ENCODE assay signal across 22 cellular contexts in the genomic region with DNA sequence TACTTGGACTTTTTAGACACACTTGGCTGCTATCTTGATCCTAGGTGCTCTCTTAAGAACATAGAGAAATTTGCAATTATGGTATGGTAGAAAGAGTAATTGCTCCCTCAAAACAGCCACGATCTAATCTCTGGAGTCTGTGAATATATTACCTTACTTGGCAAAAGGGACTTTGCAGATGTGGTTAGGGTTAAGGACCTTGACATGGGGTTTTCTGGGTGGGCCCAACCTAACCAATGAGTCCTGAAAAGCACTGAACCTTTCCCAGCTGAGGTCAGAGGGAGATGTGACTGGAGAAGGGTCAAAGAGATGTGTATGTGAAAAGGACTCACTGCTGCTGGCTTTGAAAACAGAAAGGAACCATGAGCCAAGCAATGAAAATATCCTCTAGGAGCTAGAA. TPM values are rescaled to one million over a fixed set of nuclear protein-coding genes. Genes with fewer than 3 reads are reported as not detected.
DNase-seq lines count a peak whose midpoint lies in the region; ATAC-seq, FAIRE-seq and TF ChIP-seq lines count a peak whose summit lies in the region.
"Had no signal": no experiment of that assay in that cellular context is flagged by ENCODE, and none has a peak within 500 bp of the region (broad histone marks: within the 10 kb centered on the region; RNA-seq: fewer than 3 reads in every experiment).

No MANE protein-coding gene starts in this region.

- TF ChIP-seq CTCF in GM23338 (conservative IDR thresholded peaks at IDR 0.05; ENCODE audit: low read depth in 2 of 2) (no peak), HepG2 (CRISPR knock-in tag; IDR thresholded peaks at IDR 0.05) (no peak), neural progenitor cell (IDR thresholded peaks at IDR 0.05) (no peak)

- H3K4me1 ChIP-seq in GM23338 (ENCODE audit: insufficient read depth) (no peaks in the 10 kb centered on the region), HepG2 (ENCODE audit: insufficient read depth, low read length) (peaks cover 75% of the 10 kb centered on the region), neural progenitor cell (no peaks in the 10 kb centered on the region), SJCRH30 (no peaks in the 10 kb centered on the region)

- H3K4me2 ChIP-seq in GM23338 (no peak overlapping the region), HepG2 (ENCODE audit: low read depth, low read length) (peak overlapping the region; percentile 33; the same call in 1 of the 2 replicates), neural progenitor cell (no peak overlapping the region)

- H3K9me3 ChIP-seq in HepG2 (ENCODE audit: low read length) (no peaks in the 10 kb centered on the region), neural progenitor cell (ENCODE audit: low read depth) (no peaks in the 10 kb centered on the region), SJCRH30 (replicated peaks) (no peaks in the 10 kb centered on the region)
- H3K9me3 ChIP-seq: BE2C, Caco-2 had no signal

- WGBS in HepG2 (ENCODE audit: low lambda C conversion rate), result 30% methylated on average over 1 of the region's 1 CpG

- 0 out of 2 replicates have a peak overlapping the region, but pooled peaks have one; percentile 63 for H2AFZ ChIP-seq in GM23338
- peak overlapping the region; percentile 66 for H2AFZ ChIP-seq in HepG2 (ENCODE audit: low read length)
- H2AFZ ChIP-seq in neural progenitor cell (replicated peaks), result peak overlapping the region; percentile 42

- H3K4me1 Mint-ChIP-seq in GM23338 (no peaks in the 10 kb centered on the region), neural progenitor cell (no peaks in the 10 kb centered on the region)
- peaks cover 16 to 24% of the 10 kb centered on the region in 2 donors for H3K4me1 Mint-ChIP-seq in stimulated activated naive B cell treated with anti-CD40 and anti-IgM and Interleukin-4, amounts not matched to agents 10 μg/mL and 1 μg/mL and 100 μg/mL, for 72 hours
- peaks cover 16% of the 10 kb centered on the region for H3K4me1 Mint-ChIP-seq in activated T-helper 2 cell treated with anti-CD3 and anti-CD28 coated beads, Interferon-gamma antibody, Interleukin-2, Interleukin-4, amounts not matched to agents 10 μg/mL and 5 μg/mL and 100 μg/mL, durations not matched to agents 14 hours and 24 hours and 36 hours (ENCODE audit: low read depth)
- H3K4me1 Mint-ChIP-seq: H9 had no signal

- H3K9me3 Mint-ChIP-seq in GM23338 (no peaks in the 10 kb centered on the region), neural progenitor cell (no peaks in the 10 kb centered on the region)
- no peaks in the 10 kb centered on the region for H3K9me3 Mint-ChIP-seq in stimulated activated naive B cell treated with anti-CD40 and anti-IgM and Interleukin-4, amounts not matched to agents 10 μg/mL and 1 μg/mL and 100 μg/mL, for 72 hours
- H3K9me3 Mint-ChIP-seq in activated T-helper 2 cell treated with anti-CD3 and anti-CD28 coated beads, Interferon-gamma antibody, Interleukin-2, Interleukin-4, amounts not matched to agents 10 μg/mL and 5 μg/mL and 100 μg/mL, durations not matched to agents 14 hours and 24 hours and 36 hours, result no peaks in the 10 kb centered on the region
- H3K9me3 Mint-ChIP-seq: CD4-positive, alpha-beta T cell; H9 had no signal

- H4K20me1 ChIP-seq in GM23338 (replicated peaks; ENCODE audit: insufficient read depth) (no peaks in the 10 kb centered on the region), HepG2 (ENCODE audit: insufficient read depth, low read length) (no peaks in the 10 kb centered on the region), neural progenitor cell (ENCODE audit: low read depth) (no peaks in the 10 kb centered on the region)

- POLR2A ChIA-PET in HepG2 (lab: Yijun Ruan, JAX), result interaction anchor here (2.6 to 4.0 kb wide), 3 partner anchors 15 to 26 kb away, joined by 10 to 35 read pairs (median 11); partner anchors contain the start of gene MED13

- H3K27ac Mint-ChIP-seq in GM23338 (no peak overlapping the region), neural progenitor cell (no peak overlapping the region)
- H3K27ac Mint-ChIP-seq in stimulated activated naive B cell treated with anti-CD40 and anti-IgM and Interleukin-4, amounts not matched to agents 10 μg/mL and 1 μg/mL and 100 μg/mL, for 72 hours, result peak overlapping the region; percentile 71
- H3K27ac Mint-ChIP-seq in activated T-helper 2 cell treated with anti-CD3 and anti-CD28 coated beads, Interferon-gamma antibody, Interleukin-2, Interleukin-4, amounts not matched to agents 10 μg/mL and 5 μg/mL and 100 μg/mL, durations not matched to agents 14 hours and 24 hours and 36 hours, result no peak overlapping the region
- H3K27ac Mint-ChIP-seq: CD4-positive, alpha-beta T cell; H9 had no signal

- H3K27ac ChIP-seq in GM23338 (ENCODE audit: low read depth), result no peak overlapping the region
- peak overlapping the region; percentile 65 for H3K27ac ChIP-seq in HepG2 (ENCODE audit: extremely low read length, insufficient read depth, low read length)
- H3K27ac ChIP-seq in neural progenitor cell, result no peak overlapping the region
- no peak overlapping the region for H3K27ac ChIP-seq in SJCRH30
- H3K27ac ChIP-seq: C4-2B, HL-60 had no signal

- DNase-seq in GM23338 (ENCODE audit: low spot score), result no peak
- DNase-seq in HepG2 (ENCODE audit: low spot score), result no peak
- no peak for DNase-seq in neural progenitor cell (ENCODE audit: low spot score)
- DNase-seq in stimulated activated naive B cell treated with anti-CD40 and anti-IgM and Interleukin-4, amounts not matched to agents 10 μg/mL and 1 μg/mL and 100 μg/mL, for 72 hours, result peak; percentile 26
- no peak for DNase-seq in GM19239 (ENCODE audit: insufficient read length, low spot score)
- no peak for DNase-seq in activated T-helper 2 cell treated with anti-CD3 and anti-CD28 coated beads, Interferon-gamma antibody, Interleukin-2, Interleukin-4, amounts not matched to agents 10 μg/mL and 5 μg/mL and 100 μg/mL, durations not matched to agents 14 hours and 24 hours and 36 hours (ENCODE audit: low spot score)
- DNase-seq in SJCRH30, result no peak
- no peak for DNase-seq in C1 segment of cervical spinal cord (lab: John Stamatoyannopoulos, UW)
- DNase-seq: ACHN; BE2C; Caco-2; CD4-positive, alpha-beta T cell; DMS79 treated with DMSO at 0.1 percent for 48 hours; GOT3; H9; IMR-90 had no signal

- no peaks in the 10 kb centered on the region for H3K27me3 Mint-ChIP-seq in GM23338 (ENCODE audit: insufficient read depth, low read depth, poor library complexity)
- H3K27me3 Mint-ChIP-seq in neural progenitor cell (ENCODE audit: insufficient read depth, low read depth), result peaks cover 3% of the 10 kb centered on the region
- peaks cover 3 to 21% of the 10 kb centered on the region in 2 donors for H3K27me3 Mint-ChIP-seq in stimulated activated naive B cell treated with anti-CD40 and anti-IgM and Interleukin-4, amounts not matched to agents 10 μg/mL and 1 μg/mL and 100 μg/mL, for 72 hours
- no peaks in the 10 kb centered on the region for H3K27me3 Mint-ChIP-seq in activated T-helper 2 cell treated with anti-CD3 and anti-CD28 coated beads, Interferon-gamma antibody, Interleukin-2, Interleukin-4, amounts not matched to agents 10 μg/mL and 5 μg/mL and 100 μg/mL, durations not matched to agents 14 hours and 24 hours and 36 hours (ENCODE audit: low read depth)
- H3K27me3 Mint-ChIP-seq: CD4-positive, alpha-beta T cell had no signal

- no peak for FAIRE-seq in HepG2 (lab: Jason Lieb, UNC)
- FAIRE-seq in GM19239 (lab: Jason Lieb, UNC), result no peak
- FAIRE-seq: A204.1, GM12892, GM18507, K562 had no signal

- no peak for TF ChIP-seq RAD21 in HepG2 (CRISPR knock-in tag; IDR thresholded peaks at IDR 0.05)

- H3K36me3 Mint-ChIP-seq in GM23338 (ENCODE audit: low read depth) (no peaks in the 10 kb centered on the region), neural progenitor cell (no peaks in the 10 kb centered on the region)
- H3K36me3 Mint-ChIP-seq in stimulated activated naive B cell treated with anti-CD40 and anti-IgM and Interleukin-4, amounts not matched to agents 10 μg/mL and 1 μg/mL and 100 μg/mL, for 72 hours, result no peaks in the 10 kb centered on the region
- H3K36me3 Mint-ChIP-seq in activated T-helper 2 cell treated with anti-CD3 and anti-CD28 coated beads, Interferon-gamma antibody, Interleukin-2, Interleukin-4, amounts not matched to agents 10 μg/mL and 5 μg/mL and 100 μg/mL, durations not matched to agents 14 hours and 24 hours and 36 hours (ENCODE audit: low read depth), result no peaks in the 10 kb centered on the region

- no peak for TF ChIP-seq POLR2A in HepG2 (IDR thresholded peaks at IDR 0.05; ENCODE audit: insufficient read depth in 1 of 2, low read depth in 2 of 2, low read length in 2 of 2)

- H3K79me2 ChIP-seq in GM23338 (replicated peaks; ENCODE audit: insufficient read depth), result no peaks in the 10 kb centered on the region
- H3K79me2 ChIP-seq in HepG2 (ENCODE audit: insufficient read depth, low read length), result no peaks in the 10 kb centered on the region
- H3K79me2 ChIP-seq in neural progenitor cell (ENCODE audit: low read depth), result no peaks in the 10 kb centered on the region

- BruUV-seq in HepG2 (replicated peaks; lab: Mats Ljungman, UMichigan), result no TSS peak

- ATAC-seq in GM23338, result no peak
- no peak for ATAC-seq in HepG2
- ATAC-seq in stimulated activated naive B cell treated with anti-CD40 and anti-IgM and Interleukin-4, amounts not matched to agents 10 μg/mL and 1 μg/mL and 100 μg/mL, for 72 hours (replicated peaks), result peak; percentile 33 to 51
- ATAC-seq: K562 had no signal

- H3K27me3 ChIP-seq in GM23338 (ENCODE audit: insufficient read depth) (no peaks in the 10 kb centered on the region), HepG2 (ENCODE audit: control insufficient read depth in 1 of 2, insufficient read depth in 2 of 2, low read length in 2 of 2) (no peaks in the 10 kb centered on the region), neural progenitor cell (no peaks in the 10 kb centered on the region), SJCRH30 (no peaks in the 10 kb centered on the region)
- H3K27me3 ChIP-seq: BE2C had no signal

- H3F3A ChIP-seq in GM23338 (replicated peaks; ENCODE audit: low read depth) (no peaks in the 10 kb centered on the region), neural progenitor cell (ENCODE audit: low read depth) (no peaks in the 10 kb centered on the region)

- no peak overlapping the region for H3K9ac ChIP-seq in HepG2 (ENCODE audit: insufficient read depth, low read depth, low read length)
- no peak overlapping the region for H3K9ac ChIP-seq in neural progenitor cell

- CTCF ChIA-PET in HepG2 (lab: Yijun Ruan, JAX; ENCODE audit: low intra/inter-chr PET ratio, low total read pairs), result no interaction called here

- TF ChIP-seq EP300 in HepG2 (IDR thresholded peaks at IDR 0.05; ENCODE audit: low read depth in 2 of 2, low read length in 2 of 2) (no peak), HepG2 (CRISPR knock-in tag; IDR thresholded peaks at IDR 0.05; ENCODE audit: borderline replicate concordance) (no peak)

- H3K4me3 ChIP-seq in GM23338 (no peak overlapping the region), HepG2 (replicated peaks in 1 of 3; ENCODE audit: insufficient read depth in 1 of 3, low read depth in 2 of 3, low read length in 3 of 3) (no peak overlapping the region), neural progenitor cell (no peak overlapping the region), SJCRH30 (no peak overlapping the region)
- H3K4me3 ChIP-seq: K562 had no signal

- no peak overlapping the region for H3K4me3 Mint-ChIP-seq in GM23338
- no peak overlapping the region for H3K4me3 Mint-ChIP-seq in neural progenitor cell
- H3K4me3 Mint-ChIP-seq in stimulated activated naive B cell treated with anti-CD40 and anti-IgM and Interleukin-4, amounts not matched to agents 10 μg/mL and 1 μg/mL and 100 μg/mL, for 72 hours, result no peak overlapping the region
- no peak overlapping the region for H3K4me3 Mint-ChIP-seq in activated T-helper 2 cell treated with anti-CD3 and anti-CD28 coated beads, Interferon-gamma antibody, Interleukin-2, Interleukin-4, amounts not matched to agents 10 μg/mL and 5 μg/mL and 100 μg/mL, durations not matched to agents 14 hours and 24 hours and 36 hours (ENCODE audit: low read depth)
- H3K4me3 Mint-ChIP-seq: CD4-positive, alpha-beta T cell; H9 had no signal

- 0 out of 2 replicates have a peak, but pooled peaks cover 3% of the 10 kb centered on the region for H3K9me2 ChIP-seq in GM23338 (ENCODE audit: insufficient read depth)

- intact Hi-C loops in HepG2 (cut with micrococcal nuclease; ENCODE audit: unreplicated experiment), result no loop called here
- intact Hi-C loops in activated T-helper 2 cell treated with anti-CD3 and anti-CD28 coated beads, Interferon-gamma antibody, Interleukin-2, Interleukin-4, amounts not matched to agents 10 μg/mL and 5 μg/mL and 100 μg/mL, durations not matched to agents 14 hours and 24 hours and 36 hours (cut with micrococcal nuclease), result no loop called here

- no peaks in the 10 kb centered on the region for H3K36me3 ChIP-seq in GM23338 (ENCODE audit: insufficient read depth)
- no peaks in the 10 kb centered on the region for H3K36me3 ChIP-seq in HepG2 (replicated peaks in 1 of 2; ENCODE audit: control insufficient read depth in 1 of 2, insufficient read depth in 2 of 2, low read length in 2 of 2)
- H3K36me3 ChIP-seq in neural progenitor cell, result no peaks in the 10 kb centered on the region
- H3K36me3 ChIP-seq in SJCRH30, result no peaks in the 10 kb centered on the region
- H3K36me3 ChIP-seq: BE2C had no signal

- in situ Hi-C loops in HepG2 (cut with HindIII; ENCODE audit: extremely low pct_ligation_motif_present, low pct_unique_long_range_greater_than_20kb), result no loop called here

RNA-seq across cellular contexts. Expression of gene MED13, which starts 26.7 kb away (rescaled TPM):
- 45.8 and 47.1 TPM in 2 replicates for total RNA-seq in GM23338 (2014; rRNA removed; shearing (Covaris generic))
- 11.8 and 13.0 TPM in 2 replicates for polyA plus RNA-seq in GM23338 (2016; fragmentation: Nextera tagmentation; extraction: Ambion mirVana)
- total RNA-seq in HepG2 (2016; rRNA removed; fragmentation: Illumina TruSeq; extraction: Trizol), result 69.1 and 70.9 TPM in 2 replicates
- total RNA-seq in HepG2 (2016; cell fraction: cytosol; rRNA removed; fragmentation: Illumina TruSeq; extraction: Trizol; ENCODE audit: low read depth), result 28.7 and 34.2 TPM in 2 replicates
- total RNA-seq in HepG2 (2016; cell fraction: insoluble cytoplasmic fraction; rRNA removed; fragmentation: Illumina TruSeq; extraction: Trizol), result 60.8 and 66.7 TPM in 2 replicates
- total RNA-seq in HepG2 (2016; cell fraction: membrane; rRNA removed; fragmentation: Illumina TruSeq; extraction: Trizol), result 34.4 and 35.2 TPM in 2 replicates
- 74.9 and 87.2 TPM in 2 replicates for total RNA-seq in HepG2 (2016; cell fraction: nucleus; rRNA removed; fragmentation: Illumina TruSeq; extraction: Trizol)
- 25.2 and 27.4 TPM in 2 replicates for polyA plus RNA-seq in HepG2 (2011; rRNA removed)
- polyA plus RNA-seq in HepG2 (2011; cell fraction: cytosol; rRNA removed), result 9.5 and 15.5 TPM in 2 replicates
- 22.1 and 24.5 TPM in 2 replicates for polyA plus RNA-seq in HepG2 (2011; cell fraction: nucleus; rRNA removed)
- polyA plus RNA-seq in HepG2 (2012), result 18.1 and 18.8 TPM in 2 replicates
- polyA plus RNA-seq in HepG2 (2016; cell fraction: cytosol; fragmentation: Illumina TruSeq; extraction: Trizol; ENCODE audit: low read depth), result 1.1 and 1.2 TPM in 2 replicates
- 22.4 and 23.2 TPM in 2 replicates for polyA plus RNA-seq in HepG2 (2016; cell fraction: insoluble cytoplasmic fraction; fragmentation: Illumina TruSeq; extraction: Trizol; ENCODE audit: low read depth)
- 3.0 and 3.5 TPM in 2 replicates for polyA plus RNA-seq in HepG2 (2016; cell fraction: membrane; fragmentation: Illumina TruSeq; extraction: Trizol; ENCODE audit: low read depth)
- 29.6 and 33.8 TPM in 2 replicates for polyA plus RNA-seq in HepG2 (2016; cell fraction: nucleus; fragmentation: Illumina TruSeq; extraction: Trizol; ENCODE audit: insufficient read depth, low read depth)
- polyA minus RNA-seq in HepG2 (2011; rRNA and poly(A)+ RNA removed; ENCODE audit: low replicate concordance), result 248 and 289 TPM in 2 replicates
- 47.7 and 70.8 TPM in 2 replicates for polyA minus RNA-seq in HepG2 (2011; cell fraction: cytosol; rRNA and poly(A)+ RNA removed)
- polyA minus RNA-seq in HepG2 (2011; cell fraction: nucleus; rRNA and poly(A)+ RNA removed), result 160 and 215 TPM in 2 replicates
- 50.5 and 59.9 TPM in 2 replicates for total RNA-seq in neural progenitor cell (ENCODE audit: low replicate concordance)
- total RNA-seq in activated T-helper 2 cell treated with anti-CD3 and anti-CD28 coated beads, Interferon-gamma antibody, Interleukin-2, Interleukin-4, amounts not matched to agents 10 μg/mL and 5 μg/mL and 100 μg/mL, durations not matched to agents 14 hours and 24 hours and 36 hours, result 59.4 and 60.2 TPM in 2 replicates
- 64.8 and 79.9 TPM in 2 replicates for total RNA-seq in SJCRH30 (2014; rRNA removed; shearing (Covaris generic))

Comparison
In these comparisons a context has a peak if more than half of its experiments do, and no peak if none do; other contexts are left out.
1. ATAC-seq: peak in stimulated activated naive B cell treated with anti-CD40 and anti-IgM and Interleukin-4, amounts not matched to agents 10 μg/mL and 1 μg/mL and 100 μg/mL, for 72 hours (2 of 2); none in GM23338 (single experiment) and HepG2 (single experiment).
2. Peak in every context shown above with its lines, with median percentiles within 50 percentile points of each other: H2AFZ ChIP-seq.